8 cellular contexts compared by ENCODE assay signal in genomic region chrX:30889147-30890125, GRCh38. TPM values are rescaled to one million over a fixed set of nuclear protein-coding genes. Genes with fewer than 3 reads are reported as not detected.
A peak's percentile ranks its signal among the peaks of the same experiment; 100 is the strongest.
DNase-seq lines count a peak whose midpoint lies in the region; TF ChIP-seq lines count a peak whose summit lies in the region.

Gene TAB3, minus strand, starts transcription at chrX:30889254. Its CDS starts 29,666 bp downstream, at chrX:30859588.

- H3K9me3 Mint-ChIP-seq in H9 (peaks cover 61 to 68% of the 10 kb centered on the region in 2 experiments), nephron (peaks cover 4% of the 10 kb centered on the region)
- no peaks in the 10 kb centered on the region for H3K9me3 Mint-ChIP-seq in stimulated activated naive CD8-positive, alpha-beta T cell treated with anti-CD3 and anti-CD28 coated beads, Interleukin-15, Interleukin-2, amounts not matched to agents 100 ng/mL and 50 ng/mL, for 24 hours

- peak within 1 kb of the TSS in 1 of 3 experiments; percentile 18; a peak in 2 of 7 replicates for H3K27ac Mint-ChIP-seq in H9
- peak within 1 kb of the TSS; percentile 87 to 96 (median 93) for H3K27ac Mint-ChIP-seq in nephron
- peak within 1 kb of the TSS; percentile 95 for H3K27ac Mint-ChIP-seq in stimulated activated naive CD8-positive, alpha-beta T cell treated with anti-CD3 and anti-CD28 coated beads, Interleukin-15, Interleukin-2, amounts not matched to agents 100 ng/mL and 50 ng/mL, for 24 hours

- H3K9ac ChIP-seq in H9 (ENCODE audit: extremely low read depth, insufficient read length, low read length) = peak within 1 kb of the TSS; percentile 60

- H3K27me3 Mint-ChIP-seq in H9 (ENCODE audit: low read depth) (peaks cover 3% of the 10 kb centered on the region; the same call in 1 of the 2 replicates), nephron (ENCODE audit: low read depth) (no peaks in the 10 kb centered on the region)
- no peaks in the 10 kb centered on the region for H3K27me3 Mint-ChIP-seq in stimulated activated naive CD8-positive, alpha-beta T cell treated with anti-CD3 and anti-CD28 coated beads, Interleukin-15, Interleukin-2, amounts not matched to agents 100 ng/mL and 50 ng/mL, for 24 hours

- H3K27me3 ChIP-seq in H9 (ENCODE audit: insufficient read depth, low read length) (no peaks in the 10 kb centered on the region), MG63 (no peaks in the 10 kb centered on the region)

- no peak within 1 kb of the TSS for H3K18ac ChIP-seq in H9 (ENCODE audit: insufficient read length, low read depth, low read length)

- H4K5ac ChIP-seq in H9 (ENCODE audit: insufficient read length, low read depth, low read length) = no peak within 1 kb of the TSS

- no peak within 1 kb of the TSS for H3K4ac ChIP-seq in H9 (ENCODE audit: low read depth, low read length)

- H3K4me3 ChIP-seq in MG63 = peak within 1 kb of the TSS; percentile 64
- H3K4me3 ChIP-seq in fibroblast of the aortic adventitia (ENCODE audit: low read depth, low read length) = peak within 1 kb of the TSS; percentile 77

- no peak within 1 kb of the TSS for H3K56ac ChIP-seq in H9 (ENCODE audit: insufficient read length, low read depth, low read length)

- H2BK15ac ChIP-seq in H9 (ENCODE audit: low read depth, low read length) = no peak within 1 kb of the TSS

- H3T11ph ChIP-seq in H9 (ENCODE audit: low read length) = no peak within 1 kb of the TSS

- H2BK120ac ChIP-seq in H9 (ENCODE audit: low read depth, low read length, poor library complexity, severe bottlenecking) = no peak within 1 kb of the TSS

- no peaks in the 10 kb centered on the region for H3K79me1 ChIP-seq in H9 (ENCODE audit: insufficient read depth, low read depth, low read length, poor library complexity, severe bottlenecking)

- H3K23ac ChIP-seq in H9 (ENCODE audit: insufficient read length, low read depth, low read length) = no peak within 1 kb of the TSS

- H2BK5ac ChIP-seq in H9 (ENCODE audit: insufficient read length, low read length) = no peak within 1 kb of the TSS

- H3K4me1 ChIP-seq in H9 (ENCODE audit: insufficient read depth, low read length) = no peaks in the 10 kb centered on the region; the same call in 1 of the 2 replicates

- no peak within 1 kb of the TSS for H3K27ac ChIP-seq in H9 (ENCODE audit: insufficient read length, low read depth, low read length)

- WGBS in H9 (ENCODE audit: extremely low coverage, insufficient read length, low lambda C conversion rate) = no CpG with 5 or more reads among the region's 62 CpGs

- H2BK20ac ChIP-seq in H9 (ENCODE audit: low read depth, low read length, poor library complexity, severe bottlenecking) = no peak within 1 kb of the TSS

- H3K23me2 ChIP-seq in H9 (ENCODE audit: insufficient read length, low read depth, low read length, poor library complexity, severe bottlenecking) = no peaks in the 10 kb centered on the region

- H3K36me3 ChIP-seq in MG63 = no peaks in the 10 kb centered on the region

- TF ChIP-seq CTCF in H9 (conservative IDR thresholded peaks at IDR 0.05) (no peak), fibroblast of the aortic adventitia (IDR thresholded peaks at IDR 0.05; ENCODE audit: insufficient read depth, low read length) (no peak), nephron (IDR thresholded peaks at IDR 0.05; ENCODE audit: unreplicated experiment in 3 of 3) (no peak)

- peak; percentile 95 for DNase-seq in ELR (ENCODE audit: low read depth)
- DNase-seq in H9 = peak; percentile 96
- DNase-seq in MG63 = peak; percentile 92
- peak; percentile 86 for DNase-seq in SHP77 treated with DMSO at 0.1 percent for 48 hours (lab: John Stamatoyannopoulos, UW)
- DNase-seq in activated effector memory CD4-positive, alpha-beta T cell treated with anti-CD3 and anti-CD28 coated beads, Interleukin-2, amount 50 U/mL, for 16 hours = peak; percentile 97
- DNase-seq in fibroblast of the aortic adventitia (ENCODE audit: low read depth) = peak; percentile 96

- H2AFZ ChIP-seq in H9 (ENCODE audit: low read length) = no peak within 1 kb of the TSS

- no peak within 1 kb of the TSS for H2BK12ac ChIP-seq in H9 (ENCODE audit: insufficient read length, low read depth, low read length)

- peak within 1 kb of the TSS; percentile 51 for H3K4me2 ChIP-seq in H9 (ENCODE audit: insufficient read depth, insufficient read length, low read length)

- H3K36me3 Mint-ChIP-seq in H9 (ENCODE audit: insufficient read depth in 1 of 3, low read depth in 3 of 3) (peaks cover 0 to 5% (median 0%) of the 10 kb centered on the region in 3 experiments; a peak in 1 of 7 replicates), nephron (ENCODE audit: low read depth) (no peaks in the 10 kb centered on the region)
- H3K36me3 Mint-ChIP-seq in stimulated activated naive CD8-positive, alpha-beta T cell treated with anti-CD3 and anti-CD28 coated beads, Interleukin-15, Interleukin-2, amounts not matched to agents 100 ng/mL and 50 ng/mL, for 24 hours (ENCODE audit: low read depth) = peaks cover 4% of the 10 kb centered on the region

- no peak within 1 kb of the TSS for H2AK5ac ChIP-seq in H9 (ENCODE audit: insufficient read length, low read length)

- H4K20me1 ChIP-seq in H9 (ENCODE audit: control insufficient read depth, insufficient read depth, insufficient read length) = no peaks in the 10 kb centered on the region

- H3K9me3 ChIP-seq in H9 (ENCODE audit: control insufficient read depth, low read depth, low read length) = peaks cover 4% of the 10 kb centered on the region
- H3K9me3 ChIP-seq in MG63 = no peaks in the 10 kb centered on the region

- peak within 1 kb of the TSS; percentile 81 to 90 for H3K4me3 Mint-ChIP-seq in H9
- peak within 1 kb of the TSS; percentile 94 to 96 (median 95) for H3K4me3 Mint-ChIP-seq in nephron
- H3K4me3 Mint-ChIP-seq in stimulated activated naive CD8-positive, alpha-beta T cell treated with anti-CD3 and anti-CD28 coated beads, Interleukin-15, Interleukin-2, amounts not matched to agents 100 ng/mL and 50 ng/mL, for 24 hours = peak within 1 kb of the TSS; percentile 88

- no peak within 1 kb of the TSS for H4K91ac ChIP-seq in H9 (ENCODE audit: insufficient read length, low read depth, low read length)

- H3K14ac ChIP-seq in H9 (ENCODE audit: insufficient read depth, low read length) = no peak within 1 kb of the TSS; the same call in 1 of the 2 replicates

- H4K8ac ChIP-seq in H9 (replicated peaks; ENCODE audit: insufficient read length, low read depth, low read length) = no peak within 1 kb of the TSS

- no peaks in the 10 kb centered on the region; the same call in 1 of the 2 replicates for H3K79me2 ChIP-seq in H9 (ENCODE audit: insufficient read depth, low read length)

- H3K4me1 Mint-ChIP-seq in H9 = peaks cover 13 to 16% of the 10 kb centered on the region in 2 experiments
- H3K4me1 Mint-ChIP-seq in nephron = peaks cover 13% of the 10 kb centered on the region
- peaks cover 40% of the 10 kb centered on the region for H3K4me1 Mint-ChIP-seq in stimulated activated naive CD8-positive, alpha-beta T cell treated with anti-CD3 and anti-CD28 coated beads, Interleukin-15, Interleukin-2, amounts not matched to agents 100 ng/mL and 50 ng/mL, for 24 hours (ENCODE audit: low read depth)

RNA-seq across cellular contexts. Expression of gene TAB3, which starts in this region (rescaled TPM):
- total RNA-seq in H9 (2021) (13.5 and 14.8 TPM in 2 replicates), fibroblast of the aortic adventitia (ENCODE audit: low replicate concordance) (13.2 and 19.5 TPM in 2 replicates)
- 0.82 and 1.7 TPM in 2 replicates for total RNA-seq in MG63 (2014; rRNA removed; shearing (Covaris generic); ENCODE audit: low replicate concordance)
